8 cellular contexts compared by ENCODE assay signal in genomic region chr13:51793570-51794273, GRCh38. TPM values are rescaled to one million over a fixed set of nuclear protein-coding genes. Genes with fewer than 3 reads are reported as not detected.
DNase-seq lines count a peak whose midpoint lies in the region; ATAC-seq and TF ChIP-seq lines count a peak whose summit lies in the region.

No MANE protein-coding gene starts in this region.

- peak overlapping the region; percentile 67 for H2BK120ac ChIP-seq in IMR-90 (ENCODE audit: low read depth, low read length)

- H3K27ac Mint-ChIP-seq in activated CD8-positive, alpha-beta T cell treated with anti-CD3 and anti-CD28 coated beads, Interleukin-2, amount 10 ng/mL, durations not matched to agents 7 days and 5 days: peak overlapping the region; percentile 6
- peak overlapping the region in 1 of 2 donors; percentile 49 for H3K27ac Mint-ChIP-seq in effector memory CD8-positive, alpha-beta T cell

- H3K9me3 Mint-ChIP-seq in activated CD8-positive, alpha-beta T cell treated with anti-CD3 and anti-CD28 coated beads, Interleukin-2, amount 10 ng/mL, durations not matched to agents 7 days and 5 days (ENCODE audit: insufficient read depth): no peaks in the 10 kb centered on the region
- H3K9me3 Mint-ChIP-seq in effector memory CD8-positive, alpha-beta T cell: no peaks in the 10 kb centered on the region

- H3K9me1 ChIP-seq in IMR-90 (ENCODE audit: insufficient read depth, low read length): peaks cover 12% of the 10 kb centered on the region

- peak; percentile 14; the same call in 1 of the 2 replicates for TF ChIP-seq RAD21 in IMR-90 (IDR thresholded peaks at IDR 0.05; ENCODE audit: low read length)

- no peak overlapping the region for H3K4me3 Mint-ChIP-seq in activated CD8-positive, alpha-beta T cell treated with anti-CD3 and anti-CD28 coated beads, Interleukin-2, amount 10 ng/mL, durations not matched to agents 7 days and 5 days
- H3K4me3 Mint-ChIP-seq in effector memory CD8-positive, alpha-beta T cell: no peak overlapping the region

- peak overlapping the region; percentile 82 for H4K5ac ChIP-seq in IMR-90 (ENCODE audit: low read depth, low read length)

- peak overlapping the region; percentile 88 for H2BK20ac ChIP-seq in IMR-90 (ENCODE audit: low read depth, low read length)

- H3K4me1 Mint-ChIP-seq in activated CD8-positive, alpha-beta T cell treated with anti-CD3 and anti-CD28 coated beads, Interleukin-2, amount 10 ng/mL, durations not matched to agents 7 days and 5 days (ENCODE audit: low read depth): peaks cover 9% of the 10 kb centered on the region
- peaks cover 0 to 13% of the 10 kb centered on the region in 2 donors for H3K4me1 Mint-ChIP-seq in effector memory CD8-positive, alpha-beta T cell (ENCODE audit: low read depth in 2 of 2)

- peak overlapping the region; percentile 86 for H3K4ac ChIP-seq in IMR-90 (ENCODE audit: low read depth, low read length)

- no peak for TF ChIP-seq POLR2A in IMR-90 (IDR thresholded peaks at IDR 0.05; ENCODE audit: low read depth, low read length)

- H2AK5ac ChIP-seq in IMR-90 (ENCODE audit: low read depth, low read length): peak overlapping the region; percentile 72

- H3K27ac ChIP-seq in DOHH2 (ENCODE audit: low read depth, low read length) (peak overlapping the region; percentile 33), IMR-90 (ENCODE audit: insufficient read depth, low read length) (peak overlapping the region; percentile 33; the same call in 1 of the 2 replicates)

- intact Hi-C loops in IMR-90 (cut with micrococcal nuclease): no loop called here

- H3K14ac ChIP-seq in IMR-90 (replicated peaks; ENCODE audit: low read depth, low read length): peak overlapping the region; percentile 85

- TF ChIP-seq CTCF in DOHH2 (IDR thresholded peaks at IDR 0.05; ENCODE audit: low read depth, low read length, poor library complexity, severe bottlenecking): no peak
- no peak for TF ChIP-seq CTCF in IMR-90 (conservative IDR thresholded peaks at IDR 0.05; ENCODE audit: low read depth, low read length)

- no peaks in the 10 kb centered on the region for H3K36me3 ChIP-seq in DOHH2 (ENCODE audit: control insufficient read depth, low read length)
- H3K36me3 ChIP-seq in IMR-90 (ENCODE audit: control insufficient read depth, insufficient read depth, low read length): no peaks in the 10 kb centered on the region

- 0 out of 4 replicates have a peak, but pooled peaks cover 0 to 5% of the 10 kb centered on the region in 2 experiments for H3K79me1 ChIP-seq in IMR-90 (ENCODE audit: low read depth in 1 of 2, low read length in 2 of 2)

- peak overlapping the region; percentile 78 for H2AFZ ChIP-seq in IMR-90 (replicated peaks; ENCODE audit: low read length, poor library complexity)

- peak overlapping the region; percentile 63 for H2BK5ac ChIP-seq in IMR-90 (ENCODE audit: low read depth, low read length, poor library complexity, severe bottlenecking)

- H3K4me3 ChIP-seq in DOHH2 (ENCODE audit: low read length): peak overlapping the region; percentile 36
- H3K4me3 ChIP-seq in IMR-90 (ENCODE audit: insufficient read depth, low read depth, low read length): no peak overlapping the region

- H3K18ac ChIP-seq in IMR-90 (ENCODE audit: low read depth, low read length): peak overlapping the region; percentile 84

- peak overlapping the region; percentile 57 for H2AK9ac ChIP-seq in IMR-90 (replicated peaks; ENCODE audit: low read depth, low read length, poor library complexity)

- H3K4me2 ChIP-seq in DOHH2 (ENCODE audit: low read length) (peak overlapping the region; percentile 58), IMR-90 (ENCODE audit: low read depth, low read length) (peak overlapping the region; percentile 34; the same call in 1 of the 2 replicates)

- POLR2A ChIA-PET in IMR-90 (lab: Charles Lee; ENCODE audit: unreplicated experiment): no interaction called here
- POLR2A ChIA-PET in activated CD8-positive, alpha-beta T cell treated with anti-CD3 and anti-CD28 coated beads, Interleukin-2, amount 10 ng/mL, durations not matched to agents 7 days and 5 days (lab: Charles Lee): no interaction called here

- H3K27me3 ChIP-seq in DOHH2 (ENCODE audit: control insufficient read depth, low read length) (no peaks in the 10 kb centered on the region), IMR-90 (ENCODE audit: control insufficient read depth, insufficient read depth, low read length) (no peaks in the 10 kb centered on the region)

- H4K20me1 ChIP-seq in DOHH2 (ENCODE audit: control insufficient read depth, insufficient read depth, low read depth, low read length) (no peaks in the 10 kb centered on the region), IMR-90 (ENCODE audit: insufficient read depth, low read length) (no peaks in the 10 kb centered on the region)

- H3K79me2 ChIP-seq in DOHH2 (ENCODE audit: control insufficient read depth, low read length): no peaks in the 10 kb centered on the region

- H2BK15ac ChIP-seq in IMR-90 (ENCODE audit: low read depth, low read length): peak overlapping the region; percentile 61; the same call in 2 of the 3 replicates

- no TSS peak for BruUV-seq in IMR-90 (replicated peaks; lab: Mats Ljungman, UMichigan)

- H3K9ac ChIP-seq in IMR-90 (ENCODE audit: low read depth, low read length): no peak overlapping the region

- 50% methylated on average over 2 of the region's 6 CpGs; no CpG with 5 or more reads in 1 of the 2 experiments for WGBS in IMR-90 (ENCODE audit: extremely low coverage in 2 of 2, insufficient read length in 1 of 2), 2 experiments

- CTCF ChIA-PET in IMR-90 (lab: Yijun Ruan, JAX): no interaction called here
- CTCF ChIA-PET in activated CD8-positive, alpha-beta T cell treated with anti-CD3 and anti-CD28 coated beads, Interleukin-2, amount 10 ng/mL, durations not matched to agents 7 days and 5 days (lab: Charles Lee): interaction anchor here (0.9 to 1.3 kb wide), 2 partner anchors 22 to 340 kb away, joined by 3 read pairs; no protein-coding TSS in a partner anchor

- no peaks in the 10 kb centered on the region for H3K36me3 Mint-ChIP-seq in activated CD8-positive, alpha-beta T cell treated with anti-CD3 and anti-CD28 coated beads, Interleukin-2, amount 10 ng/mL, durations not matched to agents 7 days and 5 days (ENCODE audit: low read depth)
- H3K36me3 Mint-ChIP-seq in effector memory CD8-positive, alpha-beta T cell (ENCODE audit: insufficient read depth): peaks cover 12% of the 10 kb centered on the region

- H3K4me1 ChIP-seq in DOHH2 (ENCODE audit: control insufficient read depth, low read length) (peaks cover 30% of the 10 kb centered on the region), IMR-90 (ENCODE audit: control insufficient read depth, insufficient read depth, low read length) (peaks cover 10% of the 10 kb centered on the region)

- peak overlapping the region; percentile 79 for H4K91ac ChIP-seq in IMR-90 (ENCODE audit: insufficient read depth, low read depth, low read length)

- H3F3A ChIP-seq in DOHH2 (ENCODE audit: control insufficient read depth, insufficient read depth): peaks cover 3% of the 10 kb centered on the region

- DNase-seq in IMR-90: peak; percentile 91
- DNase-seq in activated CD8-positive, alpha-beta T cell treated with anti-CD3 and anti-CD28 coated beads, Interleukin-2, amount 10 ng/mL, durations not matched to agents 7 days and 5 days: no peak
- peak; percentile 38 for DNase-seq in inferior parietal cortex (ENCODE audit: extremely low spot score)
- peak; percentile 49 for DNase-seq in stimulated activated naive CD8-positive, alpha-beta T cell treated with anti-CD3 and anti-CD28 coated beads, Interleukin-15, Interleukin-2, amounts not matched to agents 100 U/mL and 50 U/mL, for 24 hours
- no peak for DNase-seq in effector memory CD8-positive, alpha-beta T cell
- DNase-seq in cerebellar nuclear complex (lab: John Stamatoyannopoulos, UW): no peak

- no peaks in the 10 kb centered on the region for H3K27me3 Mint-ChIP-seq in activated CD8-positive, alpha-beta T cell treated with anti-CD3 and anti-CD28 coated beads, Interleukin-2, amount 10 ng/mL, durations not matched to agents 7 days and 5 days (ENCODE audit: low read depth)
- H3K27me3 Mint-ChIP-seq in effector memory CD8-positive, alpha-beta T cell: no peaks in the 10 kb centered on the region

- in situ Hi-C loops in IMR-90 (cut with MboI; ENCODE audit: low sequenced_read_pairs): no loop called here

- ATAC-seq in GM21515 (IDR thresholded peaks at IDR 0.05; ENCODE audit: unreplicated experiment): peak; percentile 59
- ATAC-seq in IMR-90 (ENCODE audit: low read depth): peak; percentile 99
- no peak for ATAC-seq in activated CD8-positive, alpha-beta T cell treated with anti-CD3 and anti-CD28 coated beads, Interleukin-2, amount 10 ng/mL, durations not matched to agents 7 days and 5 days
- peak; percentile 89 for ATAC-seq in stimulated activated naive CD8-positive, alpha-beta T cell treated with anti-CD3 and anti-CD28 coated beads, Interleukin-15, Interleukin-2, amounts not matched to agents 100 U/mL and 50 U/mL, for 24 hours
- no peak for ATAC-seq in effector memory CD8-positive, alpha-beta T cell (replicated peaks)

- H3K9me3 ChIP-seq in DOHH2 (ENCODE audit: control insufficient read depth, insufficient read depth, low read length): no peaks in the 10 kb centered on the region
- no peaks in the 10 kb centered on the region for H3K9me3 ChIP-seq in IMR-90 (ENCODE audit: control insufficient read depth, insufficient read depth, low read length)

- dilution Hi-C loops in IMR-90 (cut with HindIII; ENCODE audit: low sequenced_read_pairs, unreplicated experiment): no loop called here

- no peaks in the 10 kb centered on the region for H3K9me2 ChIP-seq in DOHH2 (replicated peaks; ENCODE audit: control insufficient read depth, low read length)

- H4K8ac ChIP-seq in IMR-90 (ENCODE audit: low read depth in 2 of 2, low read length in 2 of 2): peak overlapping the region; percentile 62 to 82

- 0 out of 2 replicates have a peak overlapping the region, but pooled peaks have one; percentile 13 for H3K23ac ChIP-seq in IMR-90 (ENCODE audit: low read depth, low read length)

- peak overlapping the region; percentile 14; the same call in 1 of the 2 replicates for H3K56ac ChIP-seq in IMR-90 (ENCODE audit: extremely low read depth, insufficient read depth, low read length)

TF ChIP-seq in IMR-90, 13 proteins besides CTCF, POLR2A, EP300 and RAD21 (continues in another document):
- TF ChIP-seq FOS (IDR thresholded peaks at IDR 0.05; ENCODE audit: low read depth, low read length): peak; percentile 89
- no peak for TF ChIP-seq BHLHE40 (IDR thresholded peaks at IDR 0.05; ENCODE audit: low read depth, low read length)

RNA-seq across cellular contexts. Expression of gene DHRS12, which starts 10.2 kb away (rescaled TPM):
- 1.3 and 1.9 TPM in 2 replicates for total RNA-seq in IMR-90 (2012; rRNA removed)
- polyA plus RNA-seq in IMR-90 (2012; rRNA removed): 1.5 and 1.6 TPM in 2 replicates
- 1.2 and 1.5 TPM in 2 replicates for polyA plus RNA-seq in IMR-90 (2012; cell fraction: cytosol; rRNA removed)
- polyA plus RNA-seq in IMR-90 (2012; cell fraction: nucleus; rRNA removed; ENCODE audit: low replicate concordance): 3.7 TPM in 2 replicates
- total RNA-seq in activated CD8-positive, alpha-beta T cell treated with anti-CD3 and anti-CD28 coated beads, Interleukin-2, amount 10 ng/mL, durations not matched to agents 7 days and 5 days: 10 to 100 TPM in 1 of 2 experiments, 1 to 10 TPM in 1; 8.9 to 10.0 TPM

RNA-seq across cellular contexts. Expression of gene TMEM272, which starts 51.3 kb away (rescaled TPM):
- not detected in 2 replicates for total RNA-seq in IMR-90 (2012; rRNA removed)
- polyA plus RNA-seq in IMR-90 (2012; rRNA removed): not detected in 2 replicates
- not detected in 2 replicates for polyA plus RNA-seq in IMR-90 (2012; cell fraction: cytosol; rRNA removed)
- polyA plus RNA-seq in IMR-90 (2012; cell fraction: nucleus; rRNA removed; ENCODE audit: low replicate concordance): not detected in 2 replicates
- total RNA-seq in activated CD8-positive, alpha-beta T cell treated with anti-CD3 and anti-CD28 coated beads, Interleukin-2, amount 10 ng/mL, durations not matched to agents 7 days and 5 days: under 1 TPM; 0.23 to 0.29 TPM

Comparison
In these comparisons a context has a peak if more than half of its experiments do, and no peak if none do; other contexts are left out.
1. ATAC-seq: peak in GM21515 (single experiment), IMR-90 (single experiment) and stimulated activated naive CD8-positive, alpha-beta T cell treated with anti-CD3 and anti-CD28 coated beads, Interleukin-15, Interleukin-2, amounts not matched to agents 100 U/mL and 50 U/mL, for 24 hours (single experiment); none in activated CD8-positive, alpha-beta T cell treated with anti-CD3 and anti-CD28 coated beads, Interleukin-2, amount 10 ng/mL, durations not matched to agents 7 days and 5 days (single experiment) and effector memory CD8-positive, alpha-beta T cell (single experiment).
2. DNase-seq: peak in IMR-90 (single experiment), inferior parietal cortex (single experiment) and stimulated activated naive CD8-positive, alpha-beta T cell treated with anti-CD3 and anti-CD28 coated beads, Interleukin-15, Interleukin-2, amounts not matched to agents 100 U/mL and 50 U/mL, for 24 hours (single experiment); none in activated CD8-positive, alpha-beta T cell treated with anti-CD3 and anti-CD28 coated beads, Interleukin-2, amount 10 ng/mL, durations not matched to agents 7 days and 5 days (single experiment), effector memory CD8-positive, alpha-beta T cell (0 of 3) and cerebellar nuclear complex (0 of 2).